Comparison of ENCODE assay signal across 17 cellular contexts in genomic region chr7:147638566-147638965, GRCh38.
DNase-seq lines count a peak whose midpoint lies in the region; ATAC-seq and TF ChIP-seq lines count a peak whose summit lies in the region.
"Had no signal": no experiment of that assay in that cellular context is flagged by ENCODE, and none has a peak within 500 bp of the region (broad histone marks: within the 10 kb centered on the region; RNA-seq: fewer than 3 reads in every experiment).

No MANE protein-coding gene starts in this region.

- H3K4me1 ChIP-seq in thyroid gland, result no peaks in the 10 kb centered on the region
- H3K4me1 ChIP-seq: BLaER1, Caco-2 had no signal

- intact Hi-C loops in thyroid gland (cut with DNase I) (no loop called here), Right ventricle myocardium superior (cut with DNase I) (no loop called here)

- no peaks in the 10 kb centered on the region for H3K36me3 ChIP-seq in thyroid gland
- H3K36me3 ChIP-seq: BLaER1 had no signal

- no peak for TF ChIP-seq POLR2A in thyroid gland (IDR thresholded peaks at IDR 0.05)

- TF ChIP-seq CTCF in thyroid gland (IDR thresholded peaks at IDR 0.05), result no peak

- no peak overlapping the region for H3K4me3 ChIP-seq in thyroid gland (replicated peaks in 1 of 3)
- H3K4me3 ChIP-seq: BLaER1, GM23338 had no signal

- DNase-seq in inferior parietal cortex (ENCODE audit: extremely low spot score) (peak; percentile 25), substantia nigra (lab: John Stamatoyannopoulos, UW) (no peak), thyroid gland (no peak), Right ventricle myocardium superior (no peak), SHP77 (lab: John Stamatoyannopoulos, UW) (no peak)
- DNase-seq: Caco-2; CD4-positive, CD25-positive, alpha-beta regulatory T cell; CD8-positive, alpha-beta T cell; DMS153; DND-41; H9 had no signal

- ATAC-seq in GM21360 (IDR thresholded peaks at IDR 0.05; ENCODE audit: unreplicated experiment) (no peak), Right ventricle myocardium superior (ENCODE audit: poor library complexity) (no peak)
- ATAC-seq: CD8-positive, alpha-beta T cell; HCT116 had no signal

- peak overlapping the region; percentile 23 for H3K27ac ChIP-seq in cingulate gyrus (ENCODE audit: low read depth, low read length)
- H3K27ac ChIP-seq in substantia nigra (ENCODE audit: low read depth, low read length, poor library complexity, severe bottlenecking), result peak overlapping the region; percentile 55
- H3K27ac ChIP-seq in thyroid gland, result no peak overlapping the region
- H3K27ac ChIP-seq: BLaER1, C4-2B had no signal

- no peaks in the 10 kb centered on the region for H3K27me3 ChIP-seq in thyroid gland
- H3K27me3 ChIP-seq: BLaER1 had no signal

- H3K9me3 ChIP-seq in thyroid gland, result no peaks in the 10 kb centered on the region
- H3K9me3 ChIP-seq: BLaER1, Caco-2 had no signal

Comparison
In these comparisons a context has a peak if more than half of its experiments do, and no peak if none do; other contexts are left out.
1. H3K27ac ChIP-seq: peak in cingulate gyrus (single experiment) and substantia nigra (single experiment); none in thyroid gland (0 of 3).